In genomic region chr5:109965634-109966033, GRCh38 we compare ENCODE assay signal across 26 cellular contexts.
"Had no signal": no experiment of that assay in that cellular context is flagged by ENCODE, and none has a peak within 500 bp of the region (broad histone marks: within the 10 kb centered on the region; RNA-seq: fewer than 3 reads in every experiment).

No MANE protein-coding gene starts in this region.

- H3K4me3 ChIP-seq: coronary artery, esophagus muscularis mucosa, gastroesophageal sphincter, heart left ventricle, hepatocyte, lung, ovary, psoas muscle, sigmoid colon, stomach, thyroid gland had no signal

- H3K9me3 Mint-ChIP-seq: memory B cell; natural killer cell; stimulated activated memory B cell treated with anti-CD40 and anti-IgM and Interleukin-4, amounts not matched to agents 10 μg/mL and 1 μg/mL and 100 μg/mL, for 72 hours had no signal

- H3K79me2 ChIP-seq: hepatocyte had no signal

- H3K4me1 Mint-ChIP-seq: memory B cell; natural killer cell; stimulated activated memory B cell treated with anti-CD40 and anti-IgM and Interleukin-4, amounts not matched to agents 10 μg/mL and 1 μg/mL and 100 μg/mL, for 72 hours had no signal

- H3K27ac Mint-ChIP-seq: memory B cell; natural killer cell; stimulated activated memory B cell treated with anti-CD40 and anti-IgM and Interleukin-4, amounts not matched to agents 10 μg/mL and 1 μg/mL and 100 μg/mL, for 72 hours had no signal

- H3K27me3 ChIP-seq: esophagus muscularis mucosa, foreskin keratinocyte, gastroesophageal sphincter, heart left ventricle, hepatocyte, ovary, sigmoid colon, stomach, thyroid gland had no signal

- ATAC-seq: gastroesophageal sphincter; heart left ventricle; left lobe of liver; natural killer cell; psoas muscle; right cardiac atrium; stimulated activated memory B cell treated with anti-CD40 and anti-IgM and Interleukin-4, amounts not matched to agents 10 μg/mL and 1 μg/mL and 100 μg/mL, for 72 hours had no signal

- H3K27ac ChIP-seq: coronary artery, esophagus muscularis mucosa, foreskin keratinocyte, gastroesophageal sphincter, heart left ventricle, hepatocyte, ovary, psoas muscle, sigmoid colon, stomach, thyroid gland had no signal

- FAIRE-seq: endothelial cell of umbilical vein, kidney had no signal

- H3K4me1 ChIP-seq: esophagus muscularis mucosa, foreskin keratinocyte, gastroesophageal sphincter, psoas muscle, sigmoid colon, stomach, thyroid gland had no signal

- H3K36me3 Mint-ChIP-seq: memory B cell; natural killer cell; stimulated activated memory B cell treated with anti-CD40 and anti-IgM and Interleukin-4, amounts not matched to agents 10 μg/mL and 1 μg/mL and 100 μg/mL, for 72 hours had no signal

- H3K4me2 ChIP-seq: hepatocyte had no signal

- H3K36me3 ChIP-seq: esophagus muscularis mucosa, gastroesophageal sphincter, heart left ventricle, ovary, sigmoid colon, stomach, thyroid gland had no signal

- DNase-seq: dermis blood vessel endothelial cell; effector memory CD4-positive, alpha-beta T cell; foreskin keratinocyte; heart left ventricle; kidney; natural killer cell; occipital lobe; ovary; posterior cingulate gyrus; psoas muscle; right cardiac atrium; sigmoid colon; stimulated activated CD4-positive, alpha-beta T cell treated with anti-CD3 and anti-CD28 coated beads, Interleukin-2, amount 100 ng/mL, for 24 hours; stimulated activated CD4-positive, alpha-beta T cell treated with anti-CD3 and anti-CD28 coated beads, Interleukin-4, amount 100 ng/mL, for 24 hours; stomach; trophoblast cell had no signal

- H3K4me3 Mint-ChIP-seq: memory B cell; natural killer cell; stimulated activated memory B cell treated with anti-CD40 and anti-IgM and Interleukin-4, amounts not matched to agents 10 μg/mL and 1 μg/mL and 100 μg/mL, for 72 hours had no signal

- H2AFZ ChIP-seq: hepatocyte had no signal

- H3K9me3 ChIP-seq: esophagus muscularis mucosa, gastroesophageal sphincter, heart left ventricle, ovary, psoas muscle, sigmoid colon, stomach, thyroid gland had no signal
